Comparison of ENCODE assay signal across 9 cellular contexts in the genomic region with DNA sequence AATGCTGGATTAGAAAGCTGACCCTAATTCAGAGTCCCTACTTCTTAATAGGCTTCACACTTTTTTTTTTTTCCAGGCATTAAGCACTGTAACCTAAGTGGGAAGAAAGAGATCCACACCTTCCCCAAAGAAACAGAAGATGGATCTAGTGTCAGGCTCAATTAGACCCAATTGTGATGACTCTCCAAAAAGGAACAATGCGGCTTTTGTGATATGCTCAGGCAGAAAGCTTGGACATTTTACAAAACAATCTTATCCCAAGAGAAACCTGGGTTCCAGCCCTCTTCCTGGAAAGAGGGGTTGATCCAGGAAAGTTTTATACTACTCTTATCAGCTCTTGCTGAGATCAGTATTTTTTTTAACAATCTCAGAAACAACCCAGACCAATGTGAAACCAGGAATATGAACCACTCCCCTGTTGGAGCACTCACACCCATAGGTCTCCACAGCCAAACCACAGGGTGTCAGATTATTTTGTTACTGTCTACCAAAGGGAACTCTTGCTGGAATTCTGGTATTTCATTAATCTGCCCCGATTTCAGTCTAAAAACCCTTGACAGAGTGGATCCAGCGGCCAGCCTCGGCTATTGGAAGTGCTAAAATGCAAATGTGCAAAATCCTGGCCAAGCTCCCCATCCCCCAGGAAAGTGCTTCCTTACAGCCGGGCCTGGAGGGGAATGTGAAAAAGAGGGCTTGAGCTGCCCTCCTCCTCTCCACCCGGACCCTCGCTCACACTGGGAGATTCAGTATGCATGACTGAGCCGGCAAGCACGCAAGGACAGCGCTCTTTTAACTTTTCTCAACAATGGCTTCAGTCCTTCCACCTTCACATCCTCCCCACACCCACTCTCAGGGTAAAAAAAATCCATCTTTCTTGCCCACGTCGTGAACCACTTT. TPM values are rescaled to one million over a fixed set of nuclear protein-coding genes. Genes with fewer than 3 reads are reported as not detected.
A peak's percentile ranks its signal among the peaks of the same experiment; 100 is the strongest.
DNase-seq lines count a peak whose midpoint lies in the region; ATAC-seq, FAIRE-seq and TF ChIP-seq lines count a peak whose summit lies in the region.
"Had no signal": no experiment of that assay in that cellular context is flagged by ENCODE, and none has a peak within 500 bp of the region (broad histone marks: within the 10 kb centered on the region; RNA-seq: fewer than 3 reads in every experiment).

No MANE protein-coding gene starts in this region.

- H3K4me1 ChIP-seq in SK-N-SH (ENCODE audit: control insufficient read depth in 1 of 2, insufficient read depth in 2 of 2, low read depth in 1 of 2, low read length in 1 of 2) (peaks cover 31% of the 10 kb centered on the region in 2 experiments; a peak in 3 of 4 replicates), K562 (replicated peaks in 1 of 2; ENCODE audit: control insufficient read depth in 2 of 2, insufficient read depth in 2 of 2, low read length in 2 of 2) (peaks cover 26 to 35% of the 10 kb centered on the region in 2 experiments; a peak in 4 of 5 replicates), subcutaneous abdominal adipose tissue (ENCODE audit: control insufficient read depth in 5 of 5, insufficient read depth in 5 of 5, low read length in 5 of 5) (peaks cover 13 to 67% (median 59%) of the 10 kb centered on the region in 5 donors)

- no TSS peak for BruUV-seq in K562 (replicated peaks; lab: Mats Ljungman, UMichigan)

- POLR2A ChIA-PET in SK-N-SH (lab: Yijun Ruan, JAX): interaction anchor here (0.6 kb wide), 2 partner anchors 278 to 1241 kb away, joined by 3 to 4 read pairs; no protein-coding TSS in a partner anchor
- POLR2A ChIA-PET in K562 (lab: Yijun Ruan, JAX): interaction anchor here (0.7 to 1.6 kb wide), 3 partner anchors 8 to 696 kb away, joined by 3 to 5 read pairs (median 3); no protein-coding TSS in a partner anchor

- H3K9me1 ChIP-seq in K562 (ENCODE audit: control insufficient read depth, insufficient read depth, low read length): no peaks in the 10 kb centered on the region

- H3K9me3 ChIP-seq in SK-N-SH: no peaks in the 10 kb centered on the region
- H3K9me3 ChIP-seq in K562 (replicated peaks; ENCODE audit: control insufficient read depth, insufficient read depth, low read depth, low read length): no peaks in the 10 kb centered on the region
- H3K9me3 ChIP-seq in subcutaneous abdominal adipose tissue (ENCODE audit: control insufficient read depth in 5 of 5, low read length in 5 of 5): no peaks in the 10 kb centered on the region

- H3K4me3 ChIP-seq in SK-N-SH (ENCODE audit: low read depth in 2 of 2, low read length in 1 of 2): peak overlapping the region; percentile 10 to 25; a peak in 1 of 4 replicates
- H3K4me3 ChIP-seq in K562: no peak overlapping the region
- peak overlapping the region; percentile 29 to 64 (median 54) for H3K4me3 ChIP-seq in subcutaneous abdominal adipose tissue (ENCODE audit: low read depth in 1 of 5, low read length in 5 of 5)

- in situ Hi-C loops in K562 (cut with MboI): loop anchor here (5.0 to 25.0 kb wide), 3 partner anchors 303 to 1028 kb away; no protein-coding TSS in a partner anchor

- TF ChIP-seq EP300 in SK-N-SH (IDR thresholded peaks at IDR 0.05; ENCODE audit: borderline replicate concordance in 1 of 2, low read depth in 1 of 2, low read length in 1 of 2) (no peak), K562 (IDR thresholded peaks at IDR 0.05; ENCODE audit: low read length) (no peak)

- H3K4me2 ChIP-seq in SK-N-SH (peak overlapping the region; percentile 99), K562 (ENCODE audit: insufficient read depth, low read length) (peak overlapping the region; percentile 46; the same call in 1 of the 2 replicates)

- H4K20me1 ChIP-seq in SK-N-SH (ENCODE audit: insufficient read depth): peaks cover 46% of the 10 kb centered on the region
- H4K20me1 ChIP-seq in K562 (replicated peaks; ENCODE audit: control insufficient read depth, insufficient read depth, low read length): peaks cover 12% of the 10 kb centered on the region

- H3K79me2 ChIP-seq in SK-N-SH (ENCODE audit: insufficient read depth) (peaks cover 92% of the 10 kb centered on the region), K562 (ENCODE audit: control insufficient read depth, insufficient read depth, low read length) (peaks cover 50% of the 10 kb centered on the region)

- H3F3A ChIP-seq in SK-N-SH (replicated peaks; ENCODE audit: insufficient read depth): peaks cover 24% of the 10 kb centered on the region

- 83% methylated on average over 12 of the region's 12 CpGs for WGBS in SK-N-SH (ENCODE audit: low lambda C conversion rate)
- WGBS in K562 (ENCODE audit: insufficient coverage, low coverage, missing lambda C conversion rate): 21% methylated on average over 6 of the region's 12 CpGs

- ATAC-seq in SK-N-SH treated with all-trans-retinoic acid at 6 μM for 48 hours (no peak), K562 (no peak), HG02870 (IDR thresholded peaks at IDR 0.05; ENCODE audit: unreplicated experiment) (no peak)

- peaks cover 10 to 14% of the 10 kb centered on the region in 2 experiments for H3K36me3 ChIP-seq in SK-N-SH (replicated peaks in 1 of 2; ENCODE audit: control insufficient read depth in 1 of 2, insufficient read depth in 2 of 2, low read length in 1 of 2)
- peaks cover 10% of the 10 kb centered on the region; the same call in 1 of the 3 replicates for H3K36me3 ChIP-seq in K562 (ENCODE audit: control insufficient read depth, insufficient read depth, low read length)
- H3K36me3 ChIP-seq in subcutaneous abdominal adipose tissue (ENCODE audit: control insufficient read depth in 5 of 5, insufficient read depth in 5 of 5, low read length in 5 of 5): peaks cover 0 to 2% (median 0%) of the 10 kb centered on the region in 5 donors

- DNase-seq in SK-N-SH (no peak), K562 (ENCODE audit: extremely low read depth in 1 of 4, low spot score in 3 of 4) (no peak), iris pigment epithelial cell (ENCODE audit: low read depth) (peak; percentile 56), SW 1271 (lab: John Stamatoyannopoulos, UW) (no peak), NOMO-1 treated with DMSO at 0.1 percent for 48 hours (lab: John Stamatoyannopoulos, UW; ENCODE audit: unreplicated experiment) (no peak)

- H3K27ac ChIP-seq in SK-N-SH (ENCODE audit: low read depth in 2 of 2, low read length in 1 of 2) (peak overlapping the region in 1 of 2 experiments; percentile 38; a peak in 1 of 4 replicates), K562 (ENCODE audit: extremely low read depth, low read depth, low read length) (no peak overlapping the region), subcutaneous abdominal adipose tissue (ENCODE audit: low read depth, low read length) (peak overlapping the region; percentile 19)

- no peaks in the 10 kb centered on the region for H3K9me2 ChIP-seq in SK-N-SH

- H2AFZ ChIP-seq in SK-N-SH (ENCODE audit: low read depth): no peak overlapping the region
- no peak overlapping the region for H2AFZ ChIP-seq in K562 (ENCODE audit: low read depth, low read length)

- H3K9ac ChIP-seq in SK-N-SH (no peak overlapping the region; the same call in 1 of the 2 replicates), K562 (ENCODE audit: insufficient read depth in 1 of 2, low read depth in 2 of 2, low read length in 2 of 2) (peak overlapping the region in 1 of 2 experiments; percentile 82; a peak in 2 of 4 replicates), subcutaneous abdominal adipose tissue (ENCODE audit: low read length in 5 of 5) (peak overlapping the region in 3 of 5 donors; percentile 51 to 68 (median 65))

- intact Hi-C loops in K562 (cut with micrococcal nuclease): no loop called here

- TF ChIP-seq RAD21 in SK-N-SH (IDR thresholded peaks at IDR 0.05; ENCODE audit: low read length) (no peak), K562 (CRISPR knock-in tag; conservative IDR thresholded peaks at IDR 0.05 in 1 of 2, IDR thresholded peaks at IDR 0.05 in 1 of 2) (no peak)

- no peaks in the 10 kb centered on the region for H3K27me3 ChIP-seq in SK-N-SH (ENCODE audit: insufficient read depth)
- H3K27me3 ChIP-seq in K562 (ENCODE audit: control insufficient read depth in 2 of 2, insufficient read depth in 2 of 2, low read length in 2 of 2): no peaks in the 10 kb centered on the region
- H3K27me3 ChIP-seq in subcutaneous abdominal adipose tissue (ENCODE audit: control insufficient read depth in 5 of 5, insufficient read depth in 4 of 5, low read length in 5 of 5): no peaks in the 10 kb centered on the region

- CTCF ChIA-PET in SK-N-SH (lab: Yijun Ruan, JAX) (interaction anchor here (1.3 to 4.1 kb wide), 5 partner anchors 16 to 1014 kb away, joined by 4 to 21 read pairs (median 6); partner anchors contain the start of genes RAD52 and WNT5B), K562 (lab: Yijun Ruan, JAX; ENCODE audit: low intra/inter-chr PET ratio) (no interaction called here)

- TF ChIP-seq CTCF in SK-N-SH (IDR thresholded peaks at IDR 0.05) (no peak), K562 (IDR thresholded peaks at IDR 0.05 in 2 of 3, conservative IDR thresholded peaks at IDR 0.05 in 1 of 3; ENCODE audit: insufficient read depth in 2 of 3, low read depth in 1 of 3, low read length in 3 of 3) (no peak)

- no peak for FAIRE-seq in K562 (lab: Jason Lieb, UNC)
- FAIRE-seq: A204.1 had no signal

- no peak for TF ChIP-seq POLR2A in K562 (conservative IDR thresholded peaks at IDR 0.05)

RNA-seq across cellular contexts. Expression of gene FBXL14, which starts 4.0 kb away (rescaled TPM):
- polyA plus RNA-seq in SK-N-SH (2012; rRNA removed): 11.3 and 12.8 TPM in 2 replicates
- 4.3 and 9.3 TPM in 2 replicates for polyA plus RNA-seq in SK-N-SH (2012; cell fraction: cytosol; rRNA removed)
- 4.7 and 7.0 TPM in 2 replicates for polyA plus RNA-seq in SK-N-SH (2012; cell fraction: nucleus; rRNA removed)
- 1.6 and 6.6 TPM in 2 replicates for total RNA-seq in K562 (2011; cell fraction: chromatin; rRNA removed; ENCODE audit: low replicate concordance)
- 7.8 and 11.2 TPM in 2 replicates for total RNA-seq in K562 (2011; cell fraction: nucleolus; rRNA removed)
- total RNA-seq in K562 (2011; cell fraction: nucleoplasm; rRNA removed): 4.3 and 5.0 TPM in 2 replicates
- total RNA-seq in K562 (2014; rRNA removed): 7.1 and 7.8 TPM in 2 replicates
- total RNA-seq in K562 (2014; rRNA removed; fragmentation: Illumina TruSeq; extraction: Trizol): 0.22 and 0.65 TPM in 2 replicates
- 4.8 and 5.3 TPM in 2 replicates for total RNA-seq in K562 (2015; rRNA removed; fragmentation: Illumina TruSeq; extraction: Trizol)
- 9.8 and 11.0 TPM in 2 replicates for total RNA-seq in K562 (2021)
- 3.3 and 4.6 TPM in 2 replicates for polyA plus RNA-seq in K562 (2011; rRNA removed)
- polyA plus RNA-seq in K562 (2011; cell fraction: cytosol; rRNA removed): 6.7 and 16.0 TPM in 2 replicates
- 3.4 and 5.1 TPM in 2 replicates for polyA plus RNA-seq in K562 (2011; cell fraction: nucleus; rRNA removed)
- 6.5 and 9.3 TPM in 2 replicates for polyA plus RNA-seq in K562 (2012)
- 1.2 and 3.3 TPM in 2 replicates for polyA plus RNA-seq in K562 (2014; fragmentation: Illumina TruSeq; extraction: Trizol)
- polyA plus RNA-seq in K562 (2014; fragmentation: Nextera tagmentation; extraction: Ambion mirVana): under 1 TPM; 0.13 to 0.17 TPM
- polyA plus RNA-seq in K562 (2014; rRNA removed): 6.3 and 7.6 TPM in 2 replicates
- polyA minus RNA-seq in K562 (2011; rRNA and poly(A)+ RNA removed): 3.3 and 6.3 TPM in 2 replicates
- 8.7 TPM in 2 replicates for polyA minus RNA-seq in K562 (2011; cell fraction: cytosol; rRNA and poly(A)+ RNA removed)
- 5.9 and 7.4 TPM in 2 replicates for polyA minus RNA-seq in K562 (2011; cell fraction: nucleus; rRNA and poly(A)+ RNA removed)

RNA-seq across cellular contexts. Expression of gene WNT5B, which starts 38.7 kb away (rescaled TPM):
- polyA plus RNA-seq in SK-N-SH (2012; rRNA removed): 29.3 and 29.4 TPM in 2 replicates
- polyA plus RNA-seq in SK-N-SH (2012; cell fraction: cytosol; rRNA removed): 16.5 and 26.4 TPM in 2 replicates
- 30.1 and 32.1 TPM in 2 replicates for polyA plus RNA-seq in SK-N-SH (2012; cell fraction: nucleus; rRNA removed)
- total RNA-seq in K562 (2011; cell fraction: chromatin; rRNA removed; ENCODE audit: low replicate concordance): 2.9 and 11.1 TPM in 2 replicates
- 12.0 TPM in 2 replicates for total RNA-seq in K562 (2011; cell fraction: nucleolus; rRNA removed)
- total RNA-seq in K562 (2011; cell fraction: nucleoplasm; rRNA removed): 6.7 and 8.2 TPM in 2 replicates
- 15.0 and 16.8 TPM in 2 replicates for total RNA-seq in K562 (2014; rRNA removed)
- 5.3 and 5.4 TPM in 2 replicates for total RNA-seq in K562 (2014; rRNA removed; fragmentation: Illumina TruSeq; extraction: Trizol)
- 7.8 and 8.9 TPM in 2 replicates for total RNA-seq in K562 (2015; rRNA removed; fragmentation: Illumina TruSeq; extraction: Trizol)
- 14.6 and 18.4 TPM in 2 replicates for total RNA-seq in K562 (2021)
- polyA plus RNA-seq in K562 (2011; rRNA removed): 3.0 and 5.1 TPM in 2 replicates
- polyA plus RNA-seq in K562 (2011; cell fraction: cytosol; rRNA removed): 5.7 and 6.2 TPM in 2 replicates
- 5.1 and 6.0 TPM in 2 replicates for polyA plus RNA-seq in K562 (2011; cell fraction: nucleus; rRNA removed)
- 3.9 and 8.4 TPM in 2 replicates for polyA plus RNA-seq in K562 (2012)
- polyA plus RNA-seq in K562 (2014; fragmentation: Illumina TruSeq; extraction: Trizol): 5.4 and 6.8 TPM in 2 replicates
- polyA plus RNA-seq in K562 (2014; fragmentation: Nextera tagmentation; extraction: Ambion mirVana): under 1 TPM; 0.42 to 0.80 TPM
- polyA plus RNA-seq in K562 (2014; rRNA removed): 5.4 and 6.2 TPM in 2 replicates
- 4.1 and 5.8 TPM in 2 replicates for polyA minus RNA-seq in K562 (2011; rRNA and poly(A)+ RNA removed)
- polyA minus RNA-seq in K562 (2011; cell fraction: cytosol; rRNA and poly(A)+ RNA removed): 5.7 and 6.3 TPM in 2 replicates
- polyA minus RNA-seq in K562 (2011; cell fraction: nucleus; rRNA and poly(A)+ RNA removed): 1.5 and 3.0 TPM in 2 replicates
